25 cellular contexts compared by ENCODE assay signal in genomic region chr7:46625032-46625431, GRCh38.
"Had no signal": no experiment of that assay in that cellular context is flagged by ENCODE, and none has a peak within 500 bp of the region (broad histone marks: within the 10 kb centered on the region; RNA-seq: fewer than 3 reads in every experiment).

No MANE protein-coding gene starts in this region.

- H3K27me3 ChIP-seq: right atrium auricular region, stomach, thyroid gland had no signal

- H3K4me2 ChIP-seq: smooth muscle cell had no signal

- H3K9me3 Mint-ChIP-seq: neural crest cell, type B pancreatic cell had no signal

- ATAC-seq: left lobe of liver; mucosa of descending colon; natural killer cell treated with Interleukin-12 subunit alpha and Interleukin-12 subunit beta and Interleukin-15 and Interleukin-18, amount 100 ng/mL, for 72 hours; sciatic nerve had no signal

- H3K4me3 ChIP-seq: coronary artery, lung, mucosa of descending colon, prostate gland, right atrium auricular region, smooth muscle cell, stomach, thyroid gland had no signal

- H3K9me3 ChIP-seq: mucosa of descending colon, prostate gland, right atrium auricular region, stomach, thyroid gland had no signal

- H3K4me1 ChIP-seq: prostate gland, right atrium auricular region, thyroid gland had no signal

- DNase-seq: dermis blood vessel endothelial cell; effector memory CD4-positive, alpha-beta T cell; erythroblast; kidney; mucosa of descending colon; naive B cell; stimulated activated CD4-positive, alpha-beta T cell treated with anti-CD3 and anti-CD28 coated beads, Interleukin-12 subunit alpha, Interleukin-12 subunit beta, amount 100 ng/mL, for 4 hours; stimulated activated CD4-positive, alpha-beta T cell treated with anti-CD3 and anti-CD28 coated beads, Interleukin-1b, Interleukin-23, amount 100 ng/mL, for 48 hours; stimulated activated CD4-positive, alpha-beta T cell treated with anti-CD3 and anti-CD28 coated beads, Interleukin-4, amount 100 ng/mL, for 1 hour; stimulated activated CD8-positive, alpha-beta memory T cell treated with anti-CD3 and anti-CD28 coated beads, Interleukin-4, amount 100 ng/mL, for 48 hours; stimulated activated naive CD4-positive, alpha-beta T cell treated with Interleukin-2 at 50 U/mL for 16 hours; stomach; thyroid gland had no signal

- H3K36me3 ChIP-seq: prostate gland, right atrium auricular region, stomach, thyroid gland had no signal

- H3K4me1 Mint-ChIP-seq: memory B cell, naive B cell had no signal

- H3K27ac ChIP-seq: coronary artery, prostate gland, right atrium auricular region, stomach, thyroid gland had no signal

- H3K36me3 Mint-ChIP-seq: memory B cell; mesothelial cell of epicardium; naive B cell; natural killer cell treated with Interleukin-12 subunit alpha and Interleukin-12 subunit beta and Interleukin-15 and Interleukin-18, amount 100 ng/mL, for 72 hours; type B pancreatic cell had no signal

- H3K4me3 Mint-ChIP-seq: memory B cell; mesothelial cell of epicardium; naive B cell; natural killer cell treated with Interleukin-12 subunit alpha and Interleukin-12 subunit beta and Interleukin-15 and Interleukin-18, amount 100 ng/mL, for 72 hours; neural crest cell; type B pancreatic cell had no signal

- H3K27ac Mint-ChIP-seq: memory B cell; mesothelial cell of epicardium; naive B cell; natural killer cell treated with Interleukin-12 subunit alpha and Interleukin-12 subunit beta and Interleukin-15 and Interleukin-18, amount 100 ng/mL, for 72 hours; type B pancreatic cell had no signal

- H3K27me3 Mint-ChIP-seq: memory B cell; naive B cell; natural killer cell treated with Interleukin-12 subunit alpha and Interleukin-12 subunit beta and Interleukin-15 and Interleukin-18, amount 100 ng/mL, for 72 hours; type B pancreatic cell had no signal
